In the genomic region with DNA sequence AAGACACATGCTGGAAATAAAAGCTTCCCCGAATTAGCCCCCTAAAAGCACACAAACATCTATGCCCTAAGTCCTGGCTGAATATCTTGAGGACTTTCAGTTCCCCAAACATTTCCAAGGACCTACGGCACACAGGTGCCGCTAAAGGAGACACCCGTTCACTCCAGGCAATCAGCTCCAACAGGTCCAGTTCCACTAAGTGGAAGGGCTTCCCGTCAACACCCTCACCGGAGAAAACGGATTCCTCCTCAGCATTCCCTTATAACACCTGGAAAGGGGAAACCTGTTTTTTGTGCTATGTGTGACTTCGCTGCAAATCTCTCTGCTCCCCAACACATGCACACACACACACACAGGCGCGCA, we compare ENCODE assay signal across 10 cellular contexts. TPM values are rescaled to one million over a fixed set of nuclear protein-coding genes. Genes with fewer than 3 reads are reported as not detected.
A peak's percentile ranks its signal among the peaks of the same experiment; 100 is the strongest.
DNase-seq lines count a peak whose midpoint lies in the region; ATAC-seq and TF ChIP-seq lines count a peak whose summit lies in the region.
"Had no signal": no experiment of that assay in that cellular context is flagged by ENCODE, and none has a peak within 500 bp of the region (broad histone marks: within the 10 kb centered on the region; RNA-seq: fewer than 3 reads in every experiment).

No MANE protein-coding gene starts in this region.

- H3K27ac ChIP-seq in breast epithelium, result peak overlapping the region in 1 of 2 donors; percentile 61
- H3K27ac ChIP-seq in left lung, result no peak overlapping the region
- H3K27ac ChIP-seq in thoracic aorta, result peak overlapping the region in 1 of 2 donors; percentile 88
- no peak overlapping the region for H3K27ac ChIP-seq in substantia nigra (ENCODE audit: low read depth, low read length, poor library complexity, severe bottlenecking)

- H3K4me3 ChIP-seq in breast epithelium (peak overlapping the region; percentile 50 to 72 (median 54)), left lung (peak overlapping the region; percentile 29 to 36), thoracic aorta (peak overlapping the region; percentile 89)

- no peaks in the 10 kb centered on the region for H3K9me3 ChIP-seq in breast epithelium
- H3K9me3 ChIP-seq in left lung, result no peaks in the 10 kb centered on the region
- no peaks in the 10 kb centered on the region for H3K9me3 ChIP-seq in thoracic aorta

- H3K27me3 ChIP-seq in breast epithelium (peaks cover 0 to 78% of the 10 kb centered on the region in 2 donors), left lung (peaks cover 55 to 93% of the 10 kb centered on the region in 2 donors), thoracic aorta (replicated peaks; ENCODE audit: insufficient read depth) (no peaks in the 10 kb centered on the region)

- no peak for TF ChIP-seq CTCF in breast epithelium (IDR thresholded peaks at IDR 0.05)
- no peak for TF ChIP-seq CTCF in left lung (IDR thresholded peaks at IDR 0.05)
- TF ChIP-seq CTCF in thoracic aorta (IDR thresholded peaks at IDR 0.05), result no peak

- H3K36me3 ChIP-seq in breast epithelium (no peaks in the 10 kb centered on the region), left lung (no peaks in the 10 kb centered on the region), thoracic aorta (no peaks in the 10 kb centered on the region)

- peak; percentile 19 for DNase-seq in NOMO-1 treated with DMSO at 0.1 percent for 48 hours (lab: John Stamatoyannopoulos, UW; ENCODE audit: unreplicated experiment)
- no peak for DNase-seq in NOMO-1 treated with dmso at 0.1 percent for 144 hours (lab: John Stamatoyannopoulos, UW; ENCODE audit: unreplicated experiment)
- no peak for DNase-seq in breast epithelium (ENCODE audit: low spot score in 2 of 2)
- no peak for DNase-seq in left lung
- no peak for DNase-seq in thoracic aorta (ENCODE audit: low spot score)
- DNase-seq in substantia nigra (lab: John Stamatoyannopoulos, UW), result no peak
- no peak for DNase-seq in NCI-H524 treated with DMSO at 0.1 percent for 48 hours (lab: John Stamatoyannopoulos, UW)
- DNase-seq: NCI-H187 had no signal

- ATAC-seq in left lung (no peak), thoracic aorta (ENCODE audit: insufficient number of reproducible peaks, low FRiP score, low read depth) (no peak), GM18520 (IDR thresholded peaks at IDR 0.05; ENCODE audit: unreplicated experiment) (no peak)

- H3K4me1 ChIP-seq in breast epithelium (peaks cover 8 to 18% of the 10 kb centered on the region in 2 donors), left lung (peaks cover 10 to 36% of the 10 kb centered on the region in 2 donors), thoracic aorta (ENCODE audit: control insufficient read depth in 1 of 2, low read depth in 2 of 2) (peaks cover 3 to 35% of the 10 kb centered on the region in 2 donors)

- intact Hi-C loops in breast epithelium (cut with DNase I; ENCODE audit: low total_unique reads) (no loop called here), left lung (cut with DNase I) (no loop called here)

- TF ChIP-seq POLR2A in breast epithelium (IDR thresholded peaks at IDR 0.05), result no peak

RNA-seq across cellular contexts. Expression of a gene that starts 3.9 kb away (rescaled TPM):
- total RNA-seq in breast epithelium (1 to 10 TPM in 2 of 3 donors, under 1 TPM in 1; 0.29 to 7.9 (median 4.8) TPM), left lung (1 to 10 TPM; 3.4 to 7.1 TPM), thoracic aorta (10 to 100 TPM in 1 of 2 donors, 1 to 10 TPM in 1; 6.1 to 13.3 TPM)
- total RNA-seq: T-helper 1 cell treated with Interleukin-12 subunit alpha and Interleukin-12 subunit beta and Interleukin-4 antibody, amounts not matched to agents 30 ng/mL and 1 ng/mL, for 36 hours had no signal

Comparison
In these comparisons a context has a peak if more than half of its experiments do, and no peak if none do; other contexts are left out.
1. H3K4me3 ChIP-seq: peak in every context shown above with its lines; median percentile 89 in thoracic aorta; 54 in breast epithelium; 32 in left lung.